ENCODE assay signal across 8 cellular contexts in the genomic region with DNA sequence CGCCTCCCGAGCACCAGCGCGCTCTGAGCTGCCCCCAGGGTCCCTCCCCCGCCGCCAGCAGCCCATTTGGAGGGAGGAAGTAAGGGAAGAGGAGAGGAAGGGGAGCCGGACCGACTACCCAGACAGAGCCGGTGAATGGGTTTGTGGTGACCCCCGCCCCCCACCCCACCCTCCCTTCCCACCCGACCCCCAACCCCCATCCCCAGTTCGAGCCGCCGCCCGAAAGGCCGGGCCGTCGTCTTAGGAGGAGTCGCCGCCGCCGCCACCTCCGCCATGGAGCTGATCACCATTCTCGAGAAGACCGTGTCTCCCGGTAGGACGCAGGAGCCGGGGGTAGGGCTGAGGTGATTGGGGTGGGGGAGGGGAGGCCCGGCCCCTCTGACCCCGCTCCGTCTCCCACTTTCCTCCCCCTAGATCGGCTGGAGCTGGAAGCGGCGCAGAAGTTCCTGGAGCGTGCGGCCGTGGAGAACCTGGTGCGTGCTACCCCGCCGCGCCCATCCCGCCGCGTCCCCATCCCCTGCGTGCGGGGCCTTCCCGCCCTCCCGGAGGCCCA. TPM values are rescaled to one million over a fixed set of nuclear protein-coding genes. Genes with fewer than 3 reads are reported as not detected.
DNase-seq lines count a peak whose midpoint lies in the region; ATAC-seq lines count a peak whose summit lies in the region.

No MANE protein-coding gene starts in this region.

- no peaks in the 10 kb centered on the region for H3K27me3 ChIP-seq in iPS-20b (ENCODE audit: insufficient read depth, low read length)

- H3K9ac ChIP-seq in iPS-20b (ENCODE audit: low read depth, low read length): peak overlapping the region; percentile 90; the same call in 1 of the 2 replicates

- ATAC-seq in GM18858 (IDR thresholded peaks at IDR 0.05; ENCODE audit: unreplicated experiment): no peak

- H3K36me3 Mint-ChIP-seq in activated naive CD8-positive, alpha-beta T cell treated with anti-CD3 and anti-CD28 coated beads for 36 hours: peaks cover 48% of the 10 kb centered on the region

- H3K4me1 ChIP-seq in iPS-20b (ENCODE audit: insufficient read depth, low read length): peaks cover 12% of the 10 kb centered on the region

- H3K9me3 ChIP-seq in KOPT-K1 (ENCODE audit: insufficient read depth, low read length, poor library complexity, severe bottlenecking) (no peaks in the 10 kb centered on the region), iPS-20b (ENCODE audit: insufficient read depth, low read depth, low read length) (no peaks in the 10 kb centered on the region)

- peak overlapping the region; percentile 88 for H3K27ac ChIP-seq in KOPT-K1 (ENCODE audit: low read depth, low read length, poor library complexity, severe bottlenecking)
- H3K27ac ChIP-seq in iPS-20b (ENCODE audit: low read length): peak overlapping the region; percentile 50

- no peaks in the 10 kb centered on the region for H3K27me3 Mint-ChIP-seq in activated naive CD8-positive, alpha-beta T cell treated with anti-CD3 and anti-CD28 coated beads for 36 hours

- H3K4me1 Mint-ChIP-seq in activated naive CD8-positive, alpha-beta T cell treated with anti-CD3 and anti-CD28 coated beads for 36 hours: peaks cover 47% of the 10 kb centered on the region

- H3K9me3 Mint-ChIP-seq in activated naive CD8-positive, alpha-beta T cell treated with anti-CD3 and anti-CD28 coated beads for 36 hours: no peaks in the 10 kb centered on the region

- DNase-seq in NCI-H1694 treated with DMSO at 0.1 percent for 48 hours (lab: John Stamatoyannopoulos, UW) (peak; percentile 60), NCI-H1694 (lab: John Stamatoyannopoulos, UW) (no peak), iPS-NIHi7 (ENCODE audit: extremely low spot score) (no peak)
- DNase-seq in activated naive CD8-positive, alpha-beta T cell treated with anti-CD3 and anti-CD28 coated beads for 36 hours: no peak
- DNase-seq in stimulated activated naive CD4-positive, alpha-beta T cell treated with Interleukin-2 at 50 U/mL for 16 hours (lab: John Stamatoyannopoulos, UW): peak; percentile 75

- peak overlapping the region; percentile 70 for H3K4me3 ChIP-seq in iPS-20b (ENCODE audit: low read length)

- H3K36me3 ChIP-seq in KOPT-K1 (ENCODE audit: insufficient read depth, low read length) (peaks cover 43% of the 10 kb centered on the region), iPS-20b (ENCODE audit: insufficient read depth, low read depth, low read length) (peaks cover 44% of the 10 kb centered on the region)

- peak overlapping the region; percentile 96 for H3K27ac Mint-ChIP-seq in activated naive CD8-positive, alpha-beta T cell treated with anti-CD3 and anti-CD28 coated beads for 36 hours

- peak overlapping the region; percentile 93 for H3K4me3 Mint-ChIP-seq in activated naive CD8-positive, alpha-beta T cell treated with anti-CD3 and anti-CD28 coated beads for 36 hours

RNA-seq across cellular contexts. Expression of gene KPNB1, which starts 0.3 kb away (rescaled TPM):
- 100 to 1,000 TPM; 886 to 911 TPM for total RNA-seq in activated naive CD8-positive, alpha-beta T cell treated with anti-CD3 and anti-CD28 coated beads for 36 hours

RNA-seq across cellular contexts. Expression of gene TBKBP1, which starts 43.9 kb away (rescaled TPM):
- total RNA-seq in activated naive CD8-positive, alpha-beta T cell treated with anti-CD3 and anti-CD28 coated beads for 36 hours: 10 to 100 TPM; 11.7 to 11.9 TPM

Comparison
In these comparisons a context has a peak if more than half of its experiments do, and no peak if none do; other contexts are left out.
1. DNase-seq: peak in NCI-H1694 treated with DMSO at 0.1 percent for 48 hours (single experiment) and stimulated activated naive CD4-positive, alpha-beta T cell treated with Interleukin-2 at 50 U/mL for 16 hours (single experiment); none in NCI-H1694 (single experiment), activated naive CD8-positive, alpha-beta T cell treated with anti-CD3 and anti-CD28 coated beads for 36 hours (single experiment) and iPS-NIHi7 (single experiment).